ENCODE assay signal across 23 cellular contexts in genomic region chr10:132764108-132764507, GRCh38. TPM values are rescaled to one million over a fixed set of nuclear protein-coding genes. Genes with fewer than 3 reads are reported as not detected.
"Had no signal": no experiment of that assay in that cellular context is flagged by ENCODE, and none has a peak within 500 bp of the region (broad histone marks: within the 10 kb centered on the region; RNA-seq: fewer than 3 reads in every experiment).

No MANE protein-coding gene starts in this region.

- H3K27me3 Mint-ChIP-seq: activated naive CD8-positive, alpha-beta T cell treated with anti-CD3 and anti-CD28 coated beads for 36 hours; central memory CD8-positive, alpha-beta T cell had no signal

- H3K4me1 Mint-ChIP-seq: brain had no signal

- H3K27ac Mint-ChIP-seq: activated naive CD8-positive, alpha-beta T cell treated with anti-CD3 and anti-CD28 coated beads for 36 hours had no signal

- ATAC-seq: left colon, lower lobe of right lung, right cardiac atrium had no signal

- H3K9me3 Mint-ChIP-seq: activated naive CD8-positive, alpha-beta T cell treated with anti-CD3 and anti-CD28 coated beads for 36 hours; central memory CD8-positive, alpha-beta T cell had no signal

- H3K27ac ChIP-seq: colonic mucosa, lower lobe of right lung, psoas muscle, SJCRH30, tibial artery had no signal

- DNase-seq: activated CD4-positive, alpha-beta T cell treated with anti-CD3 and anti-CD28 coated beads for 1 hour; activated gamma-delta T cell treated with Interleukin-2 at 50 U/mL for 16 hours; activated naive CD8-positive, alpha-beta T cell treated with anti-CD3 and anti-CD28 coated beads for 36 hours; amygdala; colonic mucosa; effector CD4-positive, alpha-beta T cell; esophagus squamous epithelium; hippocampal formation; left colon; lower lobe of right lung; psoas muscle; right cardiac atrium; small intestine; stimulated activated CD4-positive, alpha-beta T cell treated with anti-CD3 and anti-CD28 coated beads, Interleukin-4, amount 100 ng/mL, for 1 hour; T1000; tibial artery had no signal

- H3K4me3 Mint-ChIP-seq: activated naive CD8-positive, alpha-beta T cell treated with anti-CD3 and anti-CD28 coated beads for 36 hours; brain; central memory CD8-positive, alpha-beta T cell had no signal

RNA-seq across cellular contexts. Expression of gene NKX6-2, which starts 21.8 kb away (rescaled TPM):
- total RNA-seq: activated CD8-positive, alpha-beta memory T cell treated with anti-CD3 and anti-CD28 coated beads for 36 hours; activated naive CD8-positive, alpha-beta T cell treated with anti-CD3 and anti-CD28 coated beads for 36 hours; colonic mucosa; fibroblast of villous mesenchyme; left colon; lower lobe of right lung; osteocyte; psoas muscle; right cardiac atrium; SJCRH30; T-helper 1 cell treated with Interleukin-12 subunit alpha and Interleukin-12 subunit beta and Interleukin-4 antibody, amounts not matched to agents 30 ng/mL and 1 ng/mL, for 36 hours had no signal
